1 cellular context compared by ENCODE assay signal in the genomic region with DNA sequence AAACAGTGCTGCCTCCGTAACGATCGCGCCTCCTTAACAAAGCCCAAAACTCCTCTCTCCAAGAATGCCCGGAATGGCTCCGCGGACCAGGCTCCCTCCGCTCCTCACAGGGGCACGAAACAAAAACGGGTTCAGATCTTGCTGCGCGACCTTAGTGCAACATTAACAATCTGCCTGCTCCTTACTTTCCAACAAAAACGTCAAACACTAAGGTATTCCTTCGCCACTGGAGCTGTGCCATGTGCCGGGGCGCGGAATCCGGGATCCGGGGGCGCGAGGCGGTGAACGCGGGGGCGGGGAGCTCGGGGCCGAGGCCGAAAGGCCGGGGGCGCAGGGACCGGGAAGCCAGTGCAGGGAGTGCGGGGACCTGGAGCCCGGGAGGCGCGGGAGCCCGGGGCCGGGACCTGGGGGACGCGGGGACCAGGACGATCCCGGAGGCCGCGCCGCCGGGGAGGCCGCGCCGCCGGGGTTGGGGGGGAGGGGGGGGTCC.
A peak's percentile ranks its signal among the peaks of the same experiment; 100 is the strongest.
TF ChIP-seq lines count a peak whose summit lies in the region.

No MANE protein-coding gene starts in this region.

TF ChIP-seq in IMR-90, 13 proteins besides CTCF, POLR2A, EP300 and RAD21:
- TF ChIP-seq MXI1 (IDR thresholded peaks at IDR 0.05; ENCODE audit: borderline replicate concordance, low read depth, low read length) (0 out of 2 replicates have a peak, but pooled peaks have one; percentile 61), RCOR1 (IDR thresholded peaks at IDR 0.05; ENCODE audit: insufficient replicate concordance, low read length) (no peak)
